ENCODE assay signal across 8 cellular contexts in the genomic region with DNA sequence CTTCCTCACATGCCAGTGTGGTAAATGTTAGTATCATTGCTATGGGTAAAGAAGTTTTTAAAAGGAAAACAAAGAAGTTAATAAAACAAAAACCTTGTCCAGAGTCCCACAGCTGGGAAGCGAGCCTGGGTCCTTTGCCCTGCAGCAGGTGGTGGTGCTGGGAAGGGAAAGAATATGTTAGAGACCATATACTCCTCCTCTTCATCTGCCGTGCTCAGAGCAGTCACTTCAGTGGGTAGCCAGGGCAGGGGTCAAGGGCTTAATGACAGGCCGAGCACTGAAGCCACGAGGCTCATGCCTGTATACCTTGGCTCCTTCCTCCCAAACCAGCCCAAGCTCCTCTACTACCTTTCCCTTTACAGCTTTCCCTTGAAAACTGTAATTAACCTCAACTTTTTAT.
"Had no signal": no experiment of that assay in that cellular context is flagged by ENCODE, and none has a peak within 500 bp of the region (broad histone marks: within the 10 kb centered on the region; RNA-seq: fewer than 3 reads in every experiment).

No MANE protein-coding gene starts in this region.

- H3K36me3 ChIP-seq: HAP-1 had no signal

- H3K9ac ChIP-seq: GM23248 had no signal

- DNase-seq: GM23248, GOT3, H7, HFFc6 had no signal

- H3K4me3 ChIP-seq: GM23248, HAP-1 had no signal

- H3K9me3 ChIP-seq: HAP-1 had no signal

- H3K4me1 ChIP-seq: HAP-1 had no signal

- H3K27ac ChIP-seq: GM23248 had no signal

- H3K36me3 Mint-ChIP-seq: IgD-negative memory B cell had no signal

- ATAC-seq: HCT116 had no signal

- FAIRE-seq: HTR-8/SVneo had no signal

- H2AFZ ChIP-seq: GM23248 had no signal

- H3K4me3 Mint-ChIP-seq: HFFc6, IgD-negative memory B cell had no signal

- H3K27ac Mint-ChIP-seq: HFFc6, IgD-negative memory B cell had no signal
